Comparison of ENCODE assay signal across 9 cellular contexts in genomic region chr1:44655609-44656008, GRCh38.
DNase-seq lines count a peak whose midpoint lies in the region; ATAC-seq and TF ChIP-seq lines count a peak whose summit lies in the region.
"Had no signal": no experiment of that assay in that cellular context is flagged by ENCODE, and none has a peak within 500 bp of the region (broad histone marks: within the 10 kb centered on the region; RNA-seq: fewer than 3 reads in every experiment).

No MANE protein-coding gene starts in this region.

- H3K36me3 ChIP-seq in brain microvascular endothelial cell (replicated peaks) = peaks cover 3% of the 10 kb centered on the region

- no peaks in the 10 kb centered on the region for H3K9me3 Mint-ChIP-seq in nephron progenitor cell
- H3K9me3 Mint-ChIP-seq: CD4-positive, CD25-positive, alpha-beta regulatory T cell had no signal

- no peaks in the 10 kb centered on the region for H3K27me3 ChIP-seq in brain microvascular endothelial cell (replicated peaks)

- in situ Hi-C loops in brain microvascular endothelial cell (cut with HindIII; ENCODE audit: low pct_ligation_motif_present, low sequenced_read_pairs) = no loop called here

- H3K4me3 Mint-ChIP-seq in nephron progenitor cell = no peak overlapping the region
- H3K4me3 Mint-ChIP-seq: CD4-positive, CD25-positive, alpha-beta regulatory T cell had no signal

- TF ChIP-seq CTCF in brain microvascular endothelial cell (IDR thresholded peaks at IDR 0.05; ENCODE audit: low read depth, low read length, missing control alignments) (peak; percentile 97), nephron progenitor cell (IDR thresholded peaks at IDR 0.05) (peak; percentile 74)

- H3K27me3 Mint-ChIP-seq in nephron progenitor cell (ENCODE audit: low read depth, poor library complexity) = peaks cover 33% of the 10 kb centered on the region
- H3K27me3 Mint-ChIP-seq: CD4-positive, CD25-positive, alpha-beta regulatory T cell had no signal

- peaks cover 16% of the 10 kb centered on the region for H3K36me3 Mint-ChIP-seq in nephron progenitor cell (ENCODE audit: low read depth)

- H3K27ac ChIP-seq in brain microvascular endothelial cell = no peak overlapping the region

- ATAC-seq in HG02763 (IDR thresholded peaks at IDR 0.05; ENCODE audit: unreplicated experiment) (no peak), HG03565 (IDR thresholded peaks at IDR 0.05; ENCODE audit: unreplicated experiment) (no peak)

- DNase-seq in NCI-H1417 (lab: John Stamatoyannopoulos, UW) (peak in 2 of 3 experiments; percentile 20 to 41), NCI-H1417 treated with DMSO at 0.1 percent for 48 hours (lab: John Stamatoyannopoulos, UW) (no peak), NCI-H1694 treated with DMSO at 0.1 percent for 48 hours (lab: John Stamatoyannopoulos, UW) (peak; percentile 23), brain microvascular endothelial cell (no peak), nephron progenitor cell (no peak)
- DNase-seq in effector CD4-positive, alpha-beta T cell = no peak
- DNase-seq: CD4-positive, CD25-positive, alpha-beta regulatory T cell had no signal

- no peak overlapping the region for H3K27ac Mint-ChIP-seq in nephron progenitor cell
- H3K27ac Mint-ChIP-seq: CD4-positive, CD25-positive, alpha-beta regulatory T cell had no signal

- peaks cover 63% of the 10 kb centered on the region for H3K4me1 Mint-ChIP-seq in nephron progenitor cell

- H3K4me3 ChIP-seq in brain microvascular endothelial cell (ENCODE audit: low read depth, low read length) = no peak overlapping the region

Comparison
In these comparisons a context has a peak if more than half of its experiments do, and no peak if none do; other contexts are left out.
1. DNase-seq: peak in NCI-H1417 (2 of 3) and NCI-H1694 treated with DMSO at 0.1 percent for 48 hours (single experiment); none in NCI-H1417 treated with DMSO at 0.1 percent for 48 hours (single experiment), brain microvascular endothelial cell (single experiment), nephron progenitor cell (single experiment) and effector CD4-positive, alpha-beta T cell (single experiment).